30 cellular contexts compared by ENCODE assay signal in the genomic region with DNA sequence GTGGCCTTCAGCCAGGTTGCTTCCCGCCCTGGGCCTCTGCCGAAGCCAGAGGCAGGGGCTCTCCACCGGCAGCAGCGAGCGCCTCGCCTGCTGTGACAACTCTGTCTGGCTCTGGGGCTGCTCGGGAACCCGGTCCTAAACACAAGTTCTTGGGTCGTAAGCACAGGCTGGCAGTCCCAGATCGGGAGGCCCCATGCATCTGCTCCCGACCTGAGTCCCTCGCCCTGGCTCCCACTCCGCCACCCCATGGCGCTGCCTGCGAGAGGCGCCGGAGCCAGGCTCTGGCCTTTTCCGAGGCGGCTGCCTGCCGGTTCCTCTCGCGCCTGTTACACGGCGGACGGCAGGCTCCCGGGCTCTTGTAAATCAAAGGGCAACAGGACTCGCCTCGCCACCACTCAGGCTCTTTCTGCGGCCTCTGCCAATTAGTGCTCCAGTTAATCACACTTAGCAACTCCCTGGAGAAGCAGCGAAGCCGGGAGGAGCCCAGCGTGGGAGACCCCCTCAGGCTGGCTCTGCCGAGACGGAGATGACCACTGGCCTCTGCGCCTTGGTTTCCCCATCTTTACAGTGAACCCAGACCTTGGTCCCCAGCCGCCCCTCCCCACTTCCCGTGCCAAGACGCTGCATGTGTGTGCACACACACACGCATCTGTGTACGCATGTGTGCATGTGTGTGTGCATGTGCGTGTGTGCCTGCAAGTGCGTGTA.
A peak's percentile ranks its signal among the peaks of the same experiment; 100 is the strongest.
DNase-seq lines count a peak whose midpoint lies in the region; FAIRE-seq and TF ChIP-seq lines count a peak whose summit lies in the region.
"Had no signal": no experiment of that assay in that cellular context is flagged by ENCODE, and none has a peak within 500 bp of the region (broad histone marks: within the 10 kb centered on the region; RNA-seq: fewer than 3 reads in every experiment).

No MANE protein-coding gene starts in this region.

- no peaks in the 10 kb centered on the region; a peak in 2 of 8 replicates for H3K36me3 ChIP-seq in H1 (ENCODE audit: control insufficient read depth in 2 of 4, insufficient read depth in 4 of 4, low read length in 3 of 4)
- H3K36me3 ChIP-seq: breast epithelium, MG63, tibial nerve had no signal

- H3K23ac ChIP-seq in H1 (ENCODE audit: insufficient read length): no peak overlapping the region

- no peak overlapping the region for H4K5ac ChIP-seq in H1 (ENCODE audit: insufficient read length, low read depth, low read length)

- POLR2A ChIA-PET in RWPE1 (lab: Yijun Ruan, JAX; ENCODE audit: low non-redundant PET) (no interaction called here), H1 (lab: Charles Lee; ENCODE audit: partially characterized antibody) (no interaction called here)

- H2AK5ac ChIP-seq in H1 (ENCODE audit: low read depth, low read length): peak overlapping the region; percentile 89

- CTCF ChIA-PET in RWPE1 (lab: Yijun Ruan, JAX): no interaction called here
- CTCF ChIA-PET in H1 (lab: Charles Lee; ENCODE audit: partially characterized antibody): interaction anchor here (1.2 kb wide), 1 partner anchor 67 kb away, joined by 5 read pairs; no protein-coding TSS in a partner anchor

- H3K36me3 Mint-ChIP-seq in T-helper 1 cell treated with Interleukin-12 subunit alpha and Interleukin-12 subunit beta and Interleukin-4 antibody, amounts not matched to agents 30 μg/mL and 1 μg/mL, for 36 hours (ENCODE audit: low read depth): peaks cover 9% of the 10 kb centered on the region
- H3K36me3 Mint-ChIP-seq: stimulated activated effector memory CD8-positive, alpha-beta T cell treated with anti-CD3 and anti-CD28 coated beads, Interleukin-12 subunit alpha, Interleukin-12 subunit beta, amount 100 ng/mL, for 72 hours had no signal

- H3K79me2 ChIP-seq in H1 (ENCODE audit: control insufficient read depth in 1 of 2, insufficient read depth in 2 of 2, low read length in 2 of 2): no peaks in the 10 kb centered on the region

- peak; percentile 23 to 38; a peak in 3 of 4 replicates for TF ChIP-seq RAD21 in H1 (IDR thresholded peaks at IDR 0.05 in 1 of 2, conservative IDR thresholded peaks at IDR 0.05 in 1 of 2; ENCODE audit: low read depth in 2 of 2, low read length in 2 of 2)

- peaks cover 0 to 9% (median 5%) of the 10 kb centered on the region in 4 experiments; a peak in 6 of 7 replicates for H3K27me3 ChIP-seq in H1 (replicated peaks in 1 of 4; ENCODE audit: control insufficient read depth in 3 of 4, extremely low read depth in 1 of 4, insufficient read depth in 3 of 4, low read length in 3 of 4)
- H3K27me3 ChIP-seq: breast epithelium, MG63, tibial nerve had no signal

- no peak overlapping the region for H2BK120ac ChIP-seq in H1 (replicated peaks; ENCODE audit: low read depth, low read length)

- peak overlapping the region; percentile 80 for H4K91ac ChIP-seq in H1 (replicated peaks; ENCODE audit: insufficient read length, low read length)

- H3K4me1 Mint-ChIP-seq in T-helper 1 cell treated with Interleukin-12 subunit alpha and Interleukin-12 subunit beta and Interleukin-4 antibody, amounts not matched to agents 30 μg/mL and 1 μg/mL, for 36 hours (ENCODE audit: low read depth): peaks cover 18% of the 10 kb centered on the region

- H3K4me3 ChIP-seq in H1 (ENCODE audit: extremely low read depth in 1 of 4, insufficient read depth in 2 of 4, low read depth in 3 of 4, low read length in 4 of 4): no peak overlapping the region
- H3K4me3 ChIP-seq: breast epithelium, MG63, PC-9 had no signal

- H3K4me2 ChIP-seq in H1 (ENCODE audit: insufficient read depth in 1 of 2, low read depth in 2 of 2, low read length in 2 of 2): peak overlapping the region in 1 of 2 experiments; percentile 54; a peak in 1 of 4 replicates
- H3K4me2 ChIP-seq: PC-9 had no signal

- peaks cover 0 to 10% (median 1%) of the 10 kb centered on the region in 4 experiments; a peak in 5 of 7 replicates for H3K4me1 ChIP-seq in H1 (replicated peaks in 1 of 4; ENCODE audit: control insufficient read depth in 3 of 4, insufficient read depth in 4 of 4, low read length in 3 of 4)
- H3K4me1 ChIP-seq: breast epithelium had no signal

- H3K56ac ChIP-seq in H1 (replicated peaks; ENCODE audit: insufficient read length, low read depth, low read length): no peak overlapping the region

- peaks cover 7 to 13% of the 10 kb centered on the region in 2 experiments; a peak in 2 of 4 replicates for H3K9me3 ChIP-seq in H1 (ENCODE audit: insufficient read depth in 2 of 2, low read depth in 1 of 2, low read length in 1 of 2)
- H3K9me3 ChIP-seq: breast epithelium, MG63 had no signal

- peaks cover 0 to 12% of the 10 kb centered on the region in 2 experiments for H4K20me1 ChIP-seq in H1 (replicated peaks in 1 of 2; ENCODE audit: control insufficient read depth in 1 of 2, insufficient read depth in 2 of 2, low read length in 2 of 2)

- peaks cover 25% of the 10 kb centered on the region for H3K27me3 Mint-ChIP-seq in T-helper 1 cell treated with Interleukin-12 subunit alpha and Interleukin-12 subunit beta and Interleukin-4 antibody, amounts not matched to agents 30 μg/mL and 1 μg/mL, for 36 hours (ENCODE audit: low read depth)

- no peak overlapping the region for H3K27ac Mint-ChIP-seq in T-helper 1 cell treated with Interleukin-12 subunit alpha and Interleukin-12 subunit beta and Interleukin-4 antibody, amounts not matched to agents 30 μg/mL and 1 μg/mL, for 36 hours
- H3K27ac Mint-ChIP-seq: activated naive CD4-positive, alpha-beta T cell treated with anti-CD3 and anti-CD28 coated beads for 36 hours; stimulated activated effector memory CD8-positive, alpha-beta T cell treated with anti-CD3 and anti-CD28 coated beads, Interleukin-12 subunit alpha, Interleukin-12 subunit beta, amount 100 ng/mL, for 72 hours had no signal

- WGBS in H1 (ENCODE audit: extremely low coverage in 1 of 2, insufficient coverage in 1 of 2, insufficient read length in 1 of 2, insufficient replicate concordance in 2 of 2, low coverage in 1 of 2, low lambda C conversion rate in 2 of 2, missing lambda C conversion rate in 1 of 2), 2 experiments: 89% methylated on average over 36 of the region's 42 CpGs; no CpG with 5 or more reads in 1 of the 2 experiments

- DNase-seq in T-helper 1 cell (no peak), RWPE1 (ENCODE audit: low spot score) (no peak), H1 (ENCODE audit: low read depth in 1 of 2, low spot score in 2 of 2) (peak in 1 of 2 experiments; percentile 78), retina (peak; percentile 62), LoVo (ENCODE audit: low spot score) (no peak), activated T-cell treated with anti-CD3 and anti-CD28 coated beads for 4 hours (no peak), putamen (ENCODE audit: low spot score) (no peak)
- DNase-seq: activated CD4-positive, alpha-beta T cell treated with anti-CD3 and anti-CD28 coated beads, Interleukin-2, amount 10 ng/mL, durations not matched to agents 7 days and 5 days; activated naive CD4-positive, alpha-beta T cell treated with anti-CD3 and anti-CD28 coated beads for 36 hours; activated T-cell treated with anti-CD3 and anti-CD28 coated beads, Interleukin-2, amount 50 U/mL, for 4 hours; amygdala; KG1; MG63; midbrain; naive B cell; NCI-H1417; NCI-H2029 treated with DMSO at 0.1 percent for 48 hours; PC-9; SHP77; stimulated activated CD4-positive, alpha-beta T cell treated with anti-CD3 and anti-CD28 coated beads, Interleukin-15, amount 100 ng/mL, for 24 hours; stimulated activated CD4-positive, alpha-beta T cell treated with anti-CD3 and anti-CD28 coated beads, Interleukin-4, amount 100 ng/mL, for 4 hours; T1000 had no signal

- TF ChIP-seq CTCF in RWPE1 (conservative IDR thresholded peaks at IDR 0.05; ENCODE audit: low read depth) (no peak), H1 (IDR thresholded peaks at IDR 0.05; ENCODE audit: control extremely low read depth in 1 of 3, insufficient read depth in 1 of 3, low read depth in 1 of 3, low read length in 3 of 3) (no peak)

- TF ChIP-seq POLR2A in H1 (IDR thresholded peaks at IDR 0.05; ENCODE audit: control extremely low read depth in 1 of 2, low read depth in 2 of 2, low read length in 2 of 2): no peak

- H2AFZ ChIP-seq in H1 (ENCODE audit: low read length): no peak overlapping the region
- H2AFZ ChIP-seq: PC-9 had no signal

- H3K9ac ChIP-seq in H1 (replicated peaks in 1 of 4; ENCODE audit: extremely low read depth in 1 of 4, low read depth in 3 of 4, low read length in 3 of 4): no peak overlapping the region

- no peak for FAIRE-seq in H1 (lab: Jason Lieb, UNC)
- FAIRE-seq: endothelial cell of umbilical vein, frontal cortex had no signal

- peak overlapping the region; percentile 24; the same call in 1 of the 2 replicates for H2BK15ac ChIP-seq in H1 (ENCODE audit: low read length)

- peak overlapping the region; percentile 55 for H3K4me3 Mint-ChIP-seq in T-helper 1 cell treated with Interleukin-12 subunit alpha and Interleukin-12 subunit beta and Interleukin-4 antibody, amounts not matched to agents 30 μg/mL and 1 μg/mL, for 36 hours
- H3K4me3 Mint-ChIP-seq: activated naive CD4-positive, alpha-beta T cell treated with anti-CD3 and anti-CD28 coated beads for 36 hours; activated T-cell treated with anti-CD3 and anti-CD28 coated beads, Interleukin-2, amount 50 U/mL, for 4 hours; stimulated activated effector memory CD8-positive, alpha-beta T cell treated with anti-CD3 and anti-CD28 coated beads, Interleukin-12 subunit alpha, Interleukin-12 subunit beta, amount 100 ng/mL, for 72 hours had no signal

- H3K79me1 ChIP-seq in H1 (ENCODE audit: low read depth, low read length): peaks cover 2% of the 10 kb centered on the region; the same call in 1 of the 2 replicates

- peak overlapping the region; percentile 33 for H3K14ac ChIP-seq in H1 (ENCODE audit: insufficient read length)

- TF ChIP-seq EP300 in H1 (IDR thresholded peaks at IDR 0.05; ENCODE audit: borderline replicate concordance in 1 of 2, low read depth in 2 of 2, low read length in 2 of 2): no peak

- peaks cover 18% of the 10 kb centered on the region for H3K23me2 ChIP-seq in H1 (ENCODE audit: low read depth, low read length)

- H3K27ac ChIP-seq in RWPE1 (peak overlapping the region; percentile 57), H1 (ENCODE audit: low read depth, low read length) (no peak overlapping the region)
- H3K27ac ChIP-seq: 22Rv1, breast epithelium, HL-60, PC-9 had no signal

- H4K8ac ChIP-seq in H1 (ENCODE audit: extremely low read depth, insufficient read depth, low read length): peak overlapping the region; percentile 57

- 0 out of 2 replicates have a peak overlapping the region, but pooled peaks have one; percentile 28 for H2BK5ac ChIP-seq in H1 (ENCODE audit: low read depth, low read length)

- no peak overlapping the region for H3K18ac ChIP-seq in H1 (ENCODE audit: extremely low read depth, low read length)

- H3K4ac ChIP-seq in H1 (replicated peaks; ENCODE audit: insufficient read length, low read depth, low read length): peak overlapping the region; percentile 84

- H2BK12ac ChIP-seq in H1 (ENCODE audit: low read depth, low read length): peak overlapping the region; percentile 89; the same call in 1 of the 2 replicates

- no peak overlapping the region for H2BK20ac ChIP-seq in H1 (ENCODE audit: low read length)

- peaks cover under 1% of the 10 kb centered on the region for H3K9me3 Mint-ChIP-seq in T-helper 1 cell treated with Interleukin-12 subunit alpha and Interleukin-12 subunit beta and Interleukin-4 antibody, amounts not matched to agents 30 μg/mL and 1 μg/mL, for 36 hours

TF ChIP-seq in H1, 55 proteins besides CTCF, POLR2A, EP300 and RAD21 (continues in another document):
- TF ChIP-seq NANOG (IDR thresholded peaks at IDR 0.05; ENCODE audit: insufficient read depth, low read depth, low read length, poor library complexity, severe bottlenecking) (no peak), MAFK (IDR thresholded peaks at IDR 0.05; ENCODE audit: low read depth, low read length) (no peak)
